ENCODE assay signal across 1 cellular context in genomic region chr11:77036398-77036797, GRCh38.
TF ChIP-seq lines count a peak whose summit lies in the region.

No MANE protein-coding gene starts in this region.

TF ChIP-seq in HepG2, 621 proteins besides CTCF, POLR2A, EP300 and RAD21 (continued from another document and continues in another):
- TF ChIP-seq, protein P1, sequence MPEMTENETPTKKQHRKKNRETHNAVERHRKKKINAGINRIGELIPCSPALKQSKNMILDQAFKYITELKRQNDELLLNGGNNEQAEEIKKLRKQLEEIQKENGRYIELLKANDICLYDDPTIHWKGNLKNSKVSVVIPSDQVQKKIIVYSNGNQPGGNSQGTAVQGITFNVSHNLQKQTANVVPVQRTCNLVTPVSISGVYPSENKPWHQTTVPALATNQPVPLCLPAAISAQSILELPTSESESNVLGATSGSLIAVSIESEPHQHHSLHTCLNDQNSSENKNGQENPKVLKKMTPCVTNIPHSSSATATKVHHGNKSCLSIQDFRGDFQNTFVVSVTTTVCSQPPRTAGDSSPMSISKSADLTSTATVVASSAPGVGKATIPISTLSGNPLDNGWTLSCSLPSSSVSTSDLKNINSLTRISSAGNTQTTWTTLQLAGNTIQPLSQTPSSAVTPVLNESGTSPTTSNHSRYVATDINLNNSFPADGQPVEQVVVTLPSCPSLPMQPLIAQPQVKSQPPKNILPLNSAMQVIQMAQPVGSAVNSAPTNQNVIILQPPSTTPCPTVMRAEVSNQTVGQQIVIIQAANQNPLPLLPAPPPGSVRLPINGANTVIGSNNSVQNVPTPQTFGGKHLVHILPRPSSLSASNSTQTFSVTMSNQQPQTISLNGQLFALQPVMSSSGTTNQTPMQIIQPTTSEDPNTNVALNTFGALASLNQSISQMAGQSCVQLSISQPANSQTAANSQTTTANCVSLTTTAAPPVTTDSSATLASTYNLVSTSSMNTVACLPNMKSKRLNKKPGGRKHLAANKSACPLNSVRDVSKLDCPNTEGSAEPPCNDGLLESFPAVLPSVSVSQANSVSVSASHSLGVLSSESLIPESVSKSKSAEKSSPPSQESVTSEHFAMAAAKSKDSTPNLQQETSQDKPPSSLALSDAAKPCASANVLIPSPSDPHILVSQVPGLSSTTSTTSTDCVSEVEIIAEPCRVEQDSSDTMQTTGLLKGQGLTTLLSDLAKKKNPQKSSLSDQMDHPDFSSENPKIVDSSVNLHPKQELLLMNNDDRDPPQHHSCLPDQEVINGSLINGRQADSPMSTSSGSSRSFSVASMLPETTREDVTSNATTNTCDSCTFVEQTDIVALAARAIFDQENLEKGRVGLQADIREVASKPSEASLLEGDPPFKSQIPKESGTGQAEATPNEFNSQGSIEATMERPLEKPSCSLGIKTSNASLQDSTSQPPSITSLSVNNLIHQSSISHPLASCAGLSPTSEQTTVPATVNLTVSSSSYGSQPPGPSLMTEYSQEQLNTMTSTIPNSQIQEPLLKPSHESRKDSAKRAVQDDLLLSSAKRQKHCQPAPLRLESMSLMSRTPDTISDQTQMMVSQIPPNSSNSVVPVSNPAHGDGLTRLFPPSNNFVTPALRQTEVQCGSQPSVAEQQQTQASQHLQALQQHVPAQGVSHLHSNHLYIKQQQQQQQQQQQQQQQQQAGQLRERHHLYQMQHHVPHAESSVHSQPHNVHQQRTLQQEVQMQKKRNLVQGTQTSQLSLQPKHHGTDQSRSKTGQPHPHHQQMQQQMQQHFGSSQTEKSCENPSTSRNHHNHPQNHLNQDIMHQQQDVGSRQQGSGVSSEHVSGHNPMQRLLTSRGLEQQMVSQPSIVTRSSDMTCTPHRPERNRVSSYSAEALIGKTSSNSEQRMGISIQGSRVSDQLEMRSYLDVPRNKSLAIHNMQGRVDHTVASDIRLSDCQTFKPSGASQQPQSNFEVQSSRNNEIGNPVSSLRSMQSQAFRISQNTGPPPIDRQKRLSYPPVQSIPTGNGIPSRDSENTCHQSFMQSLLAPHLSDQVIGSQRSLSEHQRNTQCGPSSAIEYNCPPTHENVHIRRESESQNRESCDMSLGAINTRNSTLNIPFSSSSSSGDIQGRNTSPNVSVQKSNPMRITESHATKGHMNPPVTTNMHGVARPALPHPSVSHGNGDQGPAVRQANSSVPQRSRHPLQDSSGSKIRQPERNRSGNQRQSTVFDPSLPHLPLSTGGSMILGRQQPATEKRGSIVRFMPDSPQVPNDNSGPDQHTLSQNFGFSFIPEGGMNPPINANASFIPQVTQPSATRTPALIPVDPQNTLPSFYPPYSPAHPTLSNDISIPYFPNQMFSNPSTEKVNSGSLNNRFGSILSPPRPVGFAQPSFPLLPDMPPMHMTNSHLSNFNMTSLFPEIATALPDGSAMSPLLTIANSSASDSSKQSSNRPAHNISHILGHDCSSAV (CRISPR knock-in tag; IDR thresholded peaks at IDR 0.05; ENCODE audit: borderline replicate concordance), result no peak
- TF ChIP-seq, protein P2, sequence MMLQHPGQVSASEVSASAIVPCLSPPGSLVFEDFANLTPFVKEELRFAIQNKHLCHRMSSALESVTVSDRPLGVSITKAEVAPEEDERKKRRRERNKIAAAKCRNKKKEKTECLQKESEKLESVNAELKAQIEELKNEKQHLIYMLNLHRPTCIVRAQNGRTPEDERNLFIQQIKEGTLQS (CRISPR knock-in tag; IDR thresholded peaks at IDR 0.05), result no peak
- TF ChIP-seq RBFOX2 (IDR thresholded peaks at IDR 0.05; ENCODE audit: low read depth, low read length) (no peak), ZNF607 (CRISPR knock-in tag; IDR thresholded peaks at IDR 0.05; ENCODE audit: borderline replicate concordance) (no peak), ZNF703 (CRISPR knock-in tag; IDR thresholded peaks at IDR 0.05; ENCODE audit: borderline replicate concordance) (peak; percentile 82; the same call in 1 of the 2 replicates), MYC (CRISPR knock-in tag; IDR thresholded peaks at IDR 0.05; ENCODE audit: borderline replicate concordance) (no peak), RNF2 (conservative IDR thresholded peaks at IDR 0.05; ENCODE audit: low read depth) (peak; percentile 87), NCOA2 (CRISPR knock-in tag; IDR thresholded peaks at IDR 0.05) (peak; percentile 69), BCLAF1 (IDR thresholded peaks at IDR 0.05) (no peak), ZNF674 (CRISPR knock-in tag; IDR thresholded peaks at IDR 0.05; ENCODE audit: low read depth) (no peak), TEAD3 (CRISPR knock-in tag; optimal IDR thresholded peaks at IDR 0.05; ENCODE audit: borderline replicate concordance) (peak; percentile 87), ZNF766 (CRISPR knock-in tag; IDR thresholded peaks at IDR 0.05; ENCODE audit: borderline replicate concordance) (no peak), ZNF619 (CRISPR knock-in tag; IDR thresholded peaks at IDR 0.05) (no peak), HOXA7 (CRISPR knock-in tag; IDR thresholded peaks at IDR 0.05) (no peak), IKZF1 (IDR thresholded peaks at IDR 0.05) (no peak), FLYWCH1 (CRISPR knock-in tag; IDR thresholded peaks at IDR 0.05) (no peak), AGO1 (IDR thresholded peaks at IDR 0.05; ENCODE audit: low read depth, low read length, poor library complexity, severe bottlenecking) (no peak), KAT7 (CRISPR knock-in tag; IDR thresholded peaks at IDR 0.05; ENCODE audit: borderline replicate concordance) (no peak), KLF13 (CRISPR knock-in tag; IDR thresholded peaks at IDR 0.05) (no peak), REPIN1 (CRISPR knock-in tag; IDR thresholded peaks at IDR 0.05; ENCODE audit: borderline replicate concordance, low read depth) (0 out of 2 replicates have a peak, but pooled peaks have one; percentile 38), YY1 (IDR thresholded peaks at IDR 0.05; ENCODE audit: insufficient read depth, insufficient replicate concordance, low read depth, low read length) (no peak)
- TF ChIP-seq, protein P3, sequence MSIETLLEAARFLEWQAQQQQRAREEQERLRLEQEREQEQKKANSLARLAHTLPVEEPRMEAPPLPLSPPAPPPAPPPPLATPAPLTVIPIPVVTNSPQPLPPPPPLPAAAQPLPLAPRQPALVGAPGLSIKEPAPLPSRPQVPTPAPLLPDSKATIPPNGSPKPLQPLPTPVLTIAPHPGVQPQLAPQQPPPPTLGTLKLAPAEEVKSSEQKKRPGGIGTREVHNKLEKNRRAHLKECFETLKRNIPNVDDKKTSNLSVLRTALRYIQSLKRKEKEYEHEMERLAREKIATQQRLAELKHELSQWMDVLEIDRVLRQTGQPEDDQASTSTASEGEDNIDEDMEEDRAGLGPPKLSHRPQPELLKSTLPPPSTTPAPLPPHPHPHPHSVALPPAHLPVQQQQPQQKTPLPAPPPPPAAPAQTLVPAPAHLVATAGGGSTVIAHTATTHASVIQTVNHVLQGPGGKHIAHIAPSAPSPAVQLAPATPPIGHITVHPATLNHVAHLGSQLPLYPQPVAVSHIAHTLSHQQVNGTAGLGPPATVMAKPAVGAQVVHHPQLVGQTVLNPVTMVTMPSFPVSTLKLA (IDR thresholded peaks at IDR 0.05), result no peak
- TF ChIP-seq, protein P4, sequence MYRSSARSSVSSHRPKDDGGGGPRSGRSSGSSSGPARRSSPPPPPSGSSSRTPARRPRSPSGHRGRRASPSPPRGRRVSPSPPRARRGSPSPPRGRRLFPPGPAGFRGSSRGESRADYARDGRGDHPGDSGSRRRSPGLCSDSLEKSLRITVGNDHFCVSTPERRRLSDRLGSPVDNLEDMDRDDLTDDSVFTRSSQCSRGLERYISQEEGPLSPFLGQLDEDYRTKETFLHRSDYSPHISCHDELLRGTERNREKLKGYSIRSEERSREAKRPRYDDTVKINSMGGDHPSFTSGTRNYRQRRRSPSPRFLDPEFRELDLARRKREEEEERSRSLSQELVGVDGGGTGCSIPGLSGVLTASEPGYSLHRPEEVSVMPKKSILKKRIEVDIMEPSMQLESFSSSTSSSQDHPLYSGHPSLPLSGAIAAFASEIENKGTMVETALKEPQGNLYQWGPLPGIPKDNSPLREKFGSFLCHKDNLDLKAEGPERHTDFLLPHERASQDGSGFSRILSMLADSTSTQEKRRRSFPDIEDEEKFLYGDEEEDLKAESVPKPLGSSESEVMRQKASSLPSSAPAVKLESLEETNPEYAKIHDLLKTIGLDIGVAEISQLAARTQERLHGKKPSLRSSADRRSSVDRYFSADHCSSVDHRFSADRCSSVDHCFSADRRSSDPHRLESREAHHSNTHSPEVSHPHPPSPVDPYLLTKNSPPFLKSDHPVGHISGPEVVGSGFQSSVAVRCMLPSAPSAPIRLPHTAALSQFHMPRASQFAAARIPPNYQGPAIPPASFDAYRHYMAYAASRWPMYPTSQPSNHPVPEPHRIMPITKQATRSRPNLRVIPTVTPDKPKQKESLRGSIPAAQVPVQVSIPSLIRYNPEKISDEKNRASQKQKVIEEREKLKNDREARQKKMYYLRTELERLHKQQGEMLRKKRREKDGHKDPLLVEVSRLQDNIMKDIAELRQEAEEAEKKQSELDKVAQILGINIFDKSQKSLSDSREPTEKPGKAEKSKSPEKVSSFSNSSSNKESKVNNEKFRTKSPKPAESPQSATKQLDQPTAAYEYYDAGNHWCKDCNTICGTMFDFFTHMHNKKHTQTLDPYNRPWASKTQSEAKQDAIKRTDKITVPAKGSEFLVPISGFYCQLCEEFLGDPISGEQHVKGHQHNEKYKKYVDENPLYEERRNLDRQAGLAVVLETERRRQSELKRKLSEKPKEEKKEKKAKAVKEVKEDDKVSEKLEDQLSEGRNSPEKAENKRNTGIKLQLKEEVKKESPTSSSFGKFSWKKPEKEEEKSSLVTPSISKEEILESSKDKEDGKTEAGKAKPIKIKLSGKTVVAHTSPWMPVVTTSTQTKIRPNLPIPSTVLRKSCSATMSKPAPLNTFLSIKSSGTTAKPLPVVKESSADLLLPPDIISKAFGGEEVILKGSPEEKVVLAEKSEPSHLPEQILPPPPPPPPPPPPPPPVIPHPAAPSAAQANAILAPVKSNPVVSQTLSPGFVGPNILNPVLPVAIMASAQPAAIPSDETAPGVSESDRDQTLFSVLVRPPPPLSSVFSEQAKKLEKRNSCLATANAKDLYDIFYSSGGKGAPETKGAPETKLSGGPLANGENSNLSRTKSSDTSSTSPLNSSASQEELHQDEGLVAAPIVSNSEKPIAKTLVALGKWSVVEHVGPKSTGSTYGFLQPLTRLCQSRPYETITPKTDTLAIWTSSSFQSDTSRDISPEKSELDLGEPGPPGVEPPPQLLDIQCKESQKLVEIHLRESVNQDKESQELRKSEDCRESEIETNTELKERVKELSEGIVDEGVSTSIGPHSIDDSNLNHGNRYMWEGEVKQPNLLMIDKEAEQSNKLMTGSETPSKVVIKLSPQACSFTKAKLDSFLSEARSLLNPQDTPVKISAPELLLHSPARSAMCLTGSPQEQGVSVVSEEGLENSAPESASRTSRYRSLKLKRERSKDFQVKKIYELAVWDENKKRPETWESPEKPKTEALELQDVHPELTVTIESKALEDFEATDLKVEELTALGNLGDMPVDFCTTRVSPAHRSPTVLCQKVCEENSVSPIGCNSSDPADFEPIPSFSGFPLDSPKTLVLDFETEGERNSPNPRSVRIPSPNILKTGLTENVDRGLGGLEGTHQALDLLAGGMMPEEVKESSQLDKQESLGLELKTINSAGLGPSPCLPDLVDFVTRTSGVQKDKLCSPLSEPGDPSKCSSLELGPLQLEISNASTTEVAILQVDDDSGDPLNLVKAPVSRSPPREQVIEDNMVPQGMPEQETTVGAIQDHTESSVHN (CRISPR knock-in tag; IDR thresholded peaks at IDR 0.05), result no peak
- TF ChIP-seq, protein P5, sequence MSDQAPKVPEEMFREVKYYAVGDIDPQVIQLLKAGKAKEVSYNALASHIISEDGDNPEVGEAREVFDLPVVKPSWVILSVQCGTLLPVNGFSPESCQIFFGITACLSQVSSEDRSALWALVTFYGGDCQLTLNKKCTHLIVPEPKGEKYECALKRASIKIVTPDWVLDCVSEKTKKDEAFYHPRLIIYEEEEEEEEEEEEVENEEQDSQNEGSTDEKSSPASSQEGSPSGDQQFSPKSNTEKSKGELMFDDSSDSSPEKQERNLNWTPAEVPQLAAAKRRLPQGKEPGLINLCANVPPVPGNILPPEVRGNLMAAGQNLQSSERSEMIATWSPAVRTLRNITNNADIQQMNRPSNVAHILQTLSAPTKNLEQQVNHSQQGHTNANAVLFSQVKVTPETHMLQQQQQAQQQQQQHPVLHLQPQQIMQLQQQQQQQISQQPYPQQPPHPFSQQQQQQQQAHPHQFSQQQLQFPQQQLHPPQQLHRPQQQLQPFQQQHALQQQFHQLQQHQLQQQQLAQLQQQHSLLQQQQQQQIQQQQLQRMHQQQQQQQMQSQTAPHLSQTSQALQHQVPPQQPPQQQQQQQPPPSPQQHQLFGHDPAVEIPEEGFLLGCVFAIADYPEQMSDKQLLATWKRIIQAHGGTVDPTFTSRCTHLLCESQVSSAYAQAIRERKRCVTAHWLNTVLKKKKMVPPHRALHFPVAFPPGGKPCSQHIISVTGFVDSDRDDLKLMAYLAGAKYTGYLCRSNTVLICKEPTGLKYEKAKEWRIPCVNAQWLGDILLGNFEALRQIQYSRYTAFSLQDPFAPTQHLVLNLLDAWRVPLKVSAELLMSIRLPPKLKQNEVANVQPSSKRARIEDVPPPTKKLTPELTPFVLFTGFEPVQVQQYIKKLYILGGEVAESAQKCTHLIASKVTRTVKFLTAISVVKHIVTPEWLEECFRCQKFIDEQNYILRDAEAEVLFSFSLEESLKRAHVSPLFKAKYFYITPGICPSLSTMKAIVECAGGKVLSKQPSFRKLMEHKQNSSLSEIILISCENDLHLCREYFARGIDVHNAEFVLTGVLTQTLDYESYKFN (CRISPR knock-in tag; conservative IDR thresholded peaks at IDR 0.05), result peak; percentile 57
- TF ChIP-seq, protein P6, sequence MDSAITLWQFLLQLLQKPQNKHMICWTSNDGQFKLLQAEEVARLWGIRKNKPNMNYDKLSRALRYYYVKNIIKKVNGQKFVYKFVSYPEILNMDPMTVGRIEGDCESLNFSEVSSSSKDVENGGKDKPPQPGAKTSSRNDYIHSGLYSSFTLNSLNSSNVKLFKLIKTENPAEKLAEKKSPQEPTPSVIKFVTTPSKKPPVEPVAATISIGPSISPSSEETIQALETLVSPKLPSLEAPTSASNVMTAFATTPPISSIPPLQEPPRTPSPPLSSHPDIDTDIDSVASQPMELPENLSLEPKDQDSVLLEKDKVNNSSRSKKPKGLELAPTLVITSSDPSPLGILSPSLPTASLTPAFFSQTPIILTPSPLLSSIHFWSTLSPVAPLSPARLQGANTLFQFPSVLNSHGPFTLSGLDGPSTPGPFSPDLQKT (CRISPR knock-in tag; IDR thresholded peaks at IDR 0.05; ENCODE audit: borderline replicate concordance), result no peak
